ENCODE assay signal across 20 cellular contexts in the genomic region with DNA sequence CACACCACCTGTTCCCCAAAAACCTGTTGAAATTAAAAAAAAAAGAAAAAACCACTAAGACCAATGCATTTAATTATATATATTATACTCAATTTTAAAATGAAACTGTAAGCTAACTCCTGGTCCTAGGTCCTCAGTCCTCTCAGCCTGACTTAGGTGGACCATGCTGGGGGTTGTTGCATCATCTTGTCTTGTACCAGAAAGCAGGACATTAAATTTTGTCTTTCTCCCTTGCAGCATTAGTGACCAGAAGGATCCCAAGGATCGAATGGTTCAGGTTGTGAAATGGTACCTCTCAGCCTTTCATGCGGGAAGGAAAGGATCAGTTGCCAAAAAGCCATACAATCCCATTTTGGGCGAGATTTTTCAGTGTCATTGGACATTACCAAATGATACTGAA.
DNase-seq lines count a peak whose midpoint lies in the region; ATAC-seq and TF ChIP-seq lines count a peak whose summit lies in the region.
"Had no signal": no experiment of that assay in that cellular context is flagged by ENCODE, and none has a peak within 500 bp of the region (broad histone marks: within the 10 kb centered on the region; RNA-seq: fewer than 3 reads in every experiment).

No MANE protein-coding gene starts in this region.

- peaks cover 12% of the 10 kb centered on the region; the same call in 1 of the 2 replicates for H3K9me1 ChIP-seq in IMR-90 (ENCODE audit: insufficient read depth, low read length)

- H3K27me3 ChIP-seq in IMR-90 (ENCODE audit: control insufficient read depth, insufficient read depth, low read length) (no peaks in the 10 kb centered on the region), liver (ENCODE audit: control insufficient read depth in 4 of 4, insufficient read depth in 4 of 4, low read length in 3 of 4) (no peaks in the 10 kb centered on the region)
- H3K27me3 ChIP-seq: BLaER1 had no signal

- no peak overlapping the region for H3K23ac ChIP-seq in IMR-90 (ENCODE audit: low read depth, low read length)

- TF ChIP-seq POLR2A in IMR-90 (IDR thresholded peaks at IDR 0.05; ENCODE audit: low read depth, low read length) = no peak

- peaks cover 72% of the 10 kb centered on the region for H3K36me3 Mint-ChIP-seq in activated T-helper 17 cell treated with anti-CD3 and anti-CD28 coated beads, Interleukin-2, amount 50 U/mL, for 72 hours (ENCODE audit: low read depth)

- dilution Hi-C loops in IMR-90 (cut with HindIII; ENCODE audit: low sequenced_read_pairs, unreplicated experiment) = no loop called here

- H3K79me1 ChIP-seq in IMR-90 (ENCODE audit: low read depth in 1 of 2, low read length in 2 of 2) = peaks cover 0 to 19% of the 10 kb centered on the region in 2 experiments; a peak in 3 of 4 replicates

- H3K18ac ChIP-seq in IMR-90 (ENCODE audit: low read depth, low read length) = no peak overlapping the region

- peaks cover 25% of the 10 kb centered on the region for H3K36me3 ChIP-seq in IMR-90 (ENCODE audit: control insufficient read depth, insufficient read depth, low read length)
- H3K36me3 ChIP-seq in liver (ENCODE audit: control insufficient read depth in 4 of 4, insufficient read depth in 3 of 4, low read depth in 1 of 4, low read length in 3 of 4) = peaks cover 10 to 64% (median 41%) of the 10 kb centered on the region in 4 donors

- no peak overlapping the region for H3K4me3 ChIP-seq in IMR-90 (ENCODE audit: insufficient read depth, low read depth, low read length)
- no peak overlapping the region for H3K4me3 ChIP-seq in liver (ENCODE audit: low read depth in 1 of 3, low read length in 3 of 3)
- H3K4me3 ChIP-seq: BLaER1, GM12878, GM23338 had no signal

- H3K56ac ChIP-seq in IMR-90 (ENCODE audit: extremely low read depth, insufficient read depth, low read length) = no peak overlapping the region

- H3K4me2 ChIP-seq in IMR-90 (ENCODE audit: low read depth, low read length) = no peak overlapping the region
- H3K4me2 ChIP-seq: BLaER1, GM23338 had no signal

- intact Hi-C loops in IMR-90 (cut with micrococcal nuclease) = no loop called here

- no peak overlapping the region for H4K8ac ChIP-seq in IMR-90 (ENCODE audit: low read depth in 2 of 2, low read length in 2 of 2)

- H3K14ac ChIP-seq in IMR-90 (replicated peaks; ENCODE audit: low read depth, low read length) = no peak overlapping the region

- no peak overlapping the region for H2AK9ac ChIP-seq in IMR-90 (replicated peaks; ENCODE audit: low read depth, low read length, poor library complexity)

- H3K9me3 ChIP-seq in IMR-90 (ENCODE audit: control insufficient read depth, insufficient read depth, low read length) (no peaks in the 10 kb centered on the region), liver (ENCODE audit: control insufficient read depth in 4 of 4, low read length in 3 of 4) (no peaks in the 10 kb centered on the region)
- H3K9me3 ChIP-seq: BLaER1 had no signal

- ATAC-seq in IMR-90 (ENCODE audit: low read depth) (no peak), HG02973 (IDR thresholded peaks at IDR 0.05; ENCODE audit: unreplicated experiment) (no peak)
- ATAC-seq in activated T-helper 17 cell treated with anti-CD3 and anti-CD28 coated beads, Interleukin-2, amount 50 U/mL, for 72 hours (replicated peaks) = no peak
- ATAC-seq: GM12878, GM23338, HCT116 had no signal

- peak overlapping the region; percentile 0 for H3K27ac Mint-ChIP-seq in activated T-helper 17 cell treated with anti-CD3 and anti-CD28 coated beads, Interleukin-2, amount 50 U/mL, for 72 hours
- H3K27ac Mint-ChIP-seq: B cell, GM23338, H9, HFFc6 had no signal

- H3K27me3 Mint-ChIP-seq in activated T-helper 17 cell treated with anti-CD3 and anti-CD28 coated beads, Interleukin-2, amount 50 U/mL, for 72 hours = no peaks in the 10 kb centered on the region
- H3K27me3 Mint-ChIP-seq: B cell; CD4-positive, CD25-positive, alpha-beta regulatory T cell; CD8-positive, alpha-beta memory T cell had no signal

- H3K4me3 Mint-ChIP-seq in activated T-helper 17 cell treated with anti-CD3 and anti-CD28 coated beads, Interleukin-2, amount 50 U/mL, for 72 hours = no peak overlapping the region
- H3K4me3 Mint-ChIP-seq: B cell; CD4-positive, CD25-positive, alpha-beta regulatory T cell; CD8-positive, alpha-beta memory T cell; GM23338; H9; HFFc6 had no signal

- H3K9ac ChIP-seq in IMR-90 (ENCODE audit: low read depth, low read length) (no peak overlapping the region), liver (ENCODE audit: low read depth in 1 of 2, low read length in 2 of 2) (no peak overlapping the region)
- H3K9ac ChIP-seq: BLaER1 had no signal

- no peaks in the 10 kb centered on the region for H3K4me1 Mint-ChIP-seq in activated T-helper 17 cell treated with anti-CD3 and anti-CD28 coated beads, Interleukin-2, amount 50 U/mL, for 72 hours
- H3K4me1 Mint-ChIP-seq: GM23338, H9 had no signal

- TF ChIP-seq RAD21 in IMR-90 (IDR thresholded peaks at IDR 0.05; ENCODE audit: low read length) (no peak), liver (IDR thresholded peaks at IDR 0.05) (no peak)

- TF ChIP-seq CTCF in IMR-90 (conservative IDR thresholded peaks at IDR 0.05; ENCODE audit: low read depth, low read length) (no peak), liver (IDR thresholded peaks at IDR 0.05; ENCODE audit: low read depth, low read length, missing input control) (no peak)

- CTCF ChIA-PET in IMR-90 (lab: Yijun Ruan, JAX) = interaction anchor here (0.6 kb wide), 1 partner anchor 65 kb away, joined by 3 read pairs; no protein-coding TSS in a partner anchor

- H3K4ac ChIP-seq in IMR-90 (ENCODE audit: low read depth, low read length) = no peak overlapping the region

- H2BK120ac ChIP-seq in IMR-90 (ENCODE audit: low read depth, low read length) = no peak overlapping the region

- H2AK5ac ChIP-seq in IMR-90 (ENCODE audit: low read depth, low read length) = no peak overlapping the region

- no peak for DNase-seq in IMR-90
- no peak for DNase-seq in ureter (ENCODE audit: low spot score)
- no peak for DNase-seq in hypothalamus (lab: John Stamatoyannopoulos, UW)
- DNase-seq: CD4-positive, CD25-positive, alpha-beta regulatory T cell; CD8-positive, alpha-beta memory T cell; DMS 273 treated with DMSO at 0.1 percent for 48 hours; DMS79; EL; GDM1; H9; HFFc6 had no signal

- POLR2A ChIA-PET in IMR-90 (lab: Charles Lee; ENCODE audit: unreplicated experiment) = no interaction called here

- H4K20me1 ChIP-seq in IMR-90 (ENCODE audit: insufficient read depth, low read length) = peaks cover 8% of the 10 kb centered on the region

- no peaks in the 10 kb centered on the region for H3K9me3 Mint-ChIP-seq in activated T-helper 17 cell treated with anti-CD3 and anti-CD28 coated beads, Interleukin-2, amount 50 U/mL, for 72 hours
- H3K9me3 Mint-ChIP-seq: CD4-positive, CD25-positive, alpha-beta regulatory T cell; CD8-positive, alpha-beta memory T cell; GM23338; H9; HFFc6 had no signal

- in situ Hi-C loops in IMR-90 (cut with MboI; ENCODE audit: low sequenced_read_pairs) = no loop called here

- H2BK5ac ChIP-seq in IMR-90 (ENCODE audit: low read depth, low read length, poor library complexity, severe bottlenecking) = no peak overlapping the region

- H2BK15ac ChIP-seq in IMR-90 (ENCODE audit: low read depth, low read length) = no peak overlapping the region

- WGBS in IMR-90 (ENCODE audit: extremely low coverage in 2 of 2, insufficient read length in 1 of 2), 2 experiments = no CpG with 5 or more reads among the region's 3 CpGs
- 95% methylated on average over 3 of the region's 3 CpGs for WGBS in liver

- no peak overlapping the region for H2AFZ ChIP-seq in IMR-90 (replicated peaks; ENCODE audit: low read length, poor library complexity)
- H2AFZ ChIP-seq: GM23338 had no signal

- H3K4me1 ChIP-seq in IMR-90 (ENCODE audit: control insufficient read depth, insufficient read depth, low read length) (peaks cover 6% of the 10 kb centered on the region), liver (ENCODE audit: control insufficient read depth in 4 of 4, insufficient read depth in 4 of 4, low read length in 3 of 4) (no peaks in the 10 kb centered on the region)

- no peak overlapping the region for H2BK20ac ChIP-seq in IMR-90 (ENCODE audit: low read depth, low read length)

- BruUV-seq in IMR-90 (replicated peaks; lab: Mats Ljungman, UMichigan) = no TSS peak

- no peak overlapping the region for H4K5ac ChIP-seq in IMR-90 (ENCODE audit: low read depth, low read length)

- H3K27ac ChIP-seq in IMR-90 (ENCODE audit: insufficient read depth, low read length) = no peak overlapping the region
- H3K27ac ChIP-seq in liver (ENCODE audit: low read depth in 1 of 2, low read length in 2 of 2) = no peak overlapping the region
- H3K27ac ChIP-seq: BLaER1, C4-2B had no signal

- no peak overlapping the region for H4K91ac ChIP-seq in IMR-90 (ENCODE audit: insufficient read depth, low read depth, low read length)

TF ChIP-seq in IMR-90, 13 proteins besides CTCF, POLR2A, EP300 and RAD21:
- TF ChIP-seq MAZ (IDR thresholded peaks at IDR 0.05; ENCODE audit: borderline replicate concordance, low read depth, low read length) (no peak), BHLHE40 (IDR thresholded peaks at IDR 0.05; ENCODE audit: low read depth, low read length) (no peak), CEBPB (IDR thresholded peaks at IDR 0.05; ENCODE audit: low read depth, low read length) (peak; percentile 41), FOS (IDR thresholded peaks at IDR 0.05; ENCODE audit: low read depth, low read length) (no peak)

TF ChIP-seq in liver, 16 proteins besides CTCF, POLR2A, EP300 and RAD21:
- TF ChIP-seq, protein P1, sequence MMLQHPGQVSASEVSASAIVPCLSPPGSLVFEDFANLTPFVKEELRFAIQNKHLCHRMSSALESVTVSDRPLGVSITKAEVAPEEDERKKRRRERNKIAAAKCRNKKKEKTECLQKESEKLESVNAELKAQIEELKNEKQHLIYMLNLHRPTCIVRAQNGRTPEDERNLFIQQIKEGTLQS (IDR thresholded peaks at IDR 0.05) = peak; percentile 15
- TF ChIP-seq NR2F2 (IDR thresholded peaks at IDR 0.05) (no peak), SP1 (IDR thresholded peaks at IDR 0.05) (no peak)
